Comparison of ENCODE assay signal across 11 cellular contexts in the genomic region with DNA sequence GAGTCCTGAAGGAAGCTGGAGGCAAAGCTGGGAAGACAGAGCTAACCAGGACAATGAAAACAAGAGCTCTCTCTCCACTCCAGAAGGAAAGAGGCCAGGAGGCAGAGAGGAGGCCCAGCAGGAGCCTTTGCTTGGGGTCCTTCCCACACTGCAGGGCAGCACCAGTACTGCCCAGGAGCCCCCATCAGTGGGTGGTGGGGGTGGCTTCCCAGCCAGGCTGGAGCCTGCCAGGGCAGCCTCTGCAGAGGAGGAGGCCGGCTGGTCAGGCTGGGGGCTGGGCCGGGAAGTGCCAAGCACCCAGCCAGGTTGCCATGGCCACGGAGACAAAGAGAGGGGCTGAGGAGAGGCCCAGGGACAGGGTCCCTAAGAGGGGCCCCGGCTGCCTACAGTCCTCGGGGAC. TPM values are rescaled to one million over a fixed set of nuclear protein-coding genes. Genes with fewer than 3 reads are reported as not detected.
DNase-seq lines count a peak whose midpoint lies in the region; ATAC-seq and TF ChIP-seq lines count a peak whose summit lies in the region.
"Had no signal": no experiment of that assay in that cellular context is flagged by ENCODE, and none has a peak within 500 bp of the region (broad histone marks: within the 10 kb centered on the region; RNA-seq: fewer than 3 reads in every experiment).

No MANE protein-coding gene starts in this region.

- no peak overlapping the region for H3K27ac ChIP-seq in tibial artery
- H3K27ac ChIP-seq: breast epithelium had no signal

- POLR2A ChIA-PET in activated CD4-positive, alpha-beta T cell treated with anti-CD3 and anti-CD28 coated beads for 36 hours (lab: Charles Lee): no interaction called here

- CTCF ChIA-PET in activated CD4-positive, alpha-beta T cell treated with anti-CD3 and anti-CD28 coated beads for 36 hours (lab: Charles Lee): no interaction called here

- no peaks in the 10 kb centered on the region for H3K9me3 ChIP-seq in tibial artery
- H3K9me3 ChIP-seq: breast epithelium had no signal

- TF ChIP-seq CTCF in tibial artery (IDR thresholded peaks at IDR 0.05): no peak

- H3K27ac Mint-ChIP-seq in activated CD4-positive, alpha-beta T cell treated with anti-CD3 and anti-CD28 coated beads, Interleukin-2, amount 10 ng/mL, durations not matched to agents 24 days and 14 days: peak overlapping the region; percentile 0
- H3K27ac Mint-ChIP-seq in activated CD4-positive, alpha-beta T cell treated with anti-CD3 and anti-CD28 coated beads for 36 hours: no peak overlapping the region
- H3K27ac Mint-ChIP-seq in activated T-helper 17 cell treated with anti-CD3 and anti-CD28 coated beads, Interleukin-2, amount 50 U/mL, for 72 hours: peak overlapping the region; percentile 70
- no peak overlapping the region for H3K27ac Mint-ChIP-seq in stimulated activated naive CD8-positive, alpha-beta T cell treated with anti-CD3 and anti-CD28 coated beads, Interleukin-15, amount 100 ng/mL, for 72 hours

- H3K4me1 Mint-ChIP-seq in activated CD4-positive, alpha-beta T cell treated with anti-CD3 and anti-CD28 coated beads, Interleukin-2, amount 10 ng/mL, durations not matched to agents 24 days and 14 days: peaks cover 44% of the 10 kb centered on the region
- H3K4me1 Mint-ChIP-seq in activated CD4-positive, alpha-beta T cell treated with anti-CD3 and anti-CD28 coated beads for 36 hours: peaks cover 39% of the 10 kb centered on the region
- peaks cover 60% of the 10 kb centered on the region for H3K4me1 Mint-ChIP-seq in activated T-helper 17 cell treated with anti-CD3 and anti-CD28 coated beads, Interleukin-2, amount 50 U/mL, for 72 hours
- peaks cover 43% of the 10 kb centered on the region for H3K4me1 Mint-ChIP-seq in stimulated activated naive CD8-positive, alpha-beta T cell treated with anti-CD3 and anti-CD28 coated beads, Interleukin-15, amount 100 ng/mL, for 72 hours

- intact Hi-C loops in activated CD4-positive, alpha-beta T cell treated with anti-CD3 and anti-CD28 coated beads, Interleukin-2, amount 10 ng/mL, durations not matched to agents 24 days and 14 days (cut with micrococcal nuclease): no loop called here
- intact Hi-C loops in activated CD4-positive, alpha-beta T cell treated with anti-CD3 and anti-CD28 coated beads for 36 hours (cut with DNase I, micrococcal nuclease): no loop called here
- intact Hi-C loops in tibial artery (cut with DNase I; ENCODE audit: low total_unique reads): no loop called here

- no peak overlapping the region for H3K4me3 ChIP-seq in tibial artery
- H3K4me3 ChIP-seq: breast epithelium had no signal

- H3K9me3 Mint-ChIP-seq in activated CD4-positive, alpha-beta T cell treated with anti-CD3 and anti-CD28 coated beads, Interleukin-2, amount 10 ng/mL, durations not matched to agents 24 days and 14 days: no peaks in the 10 kb centered on the region
- H3K9me3 Mint-ChIP-seq in activated CD4-positive, alpha-beta T cell treated with anti-CD3 and anti-CD28 coated beads for 36 hours (ENCODE audit: low read depth): no peaks in the 10 kb centered on the region
- no peaks in the 10 kb centered on the region for H3K9me3 Mint-ChIP-seq in activated T-helper 17 cell treated with anti-CD3 and anti-CD28 coated beads, Interleukin-2, amount 50 U/mL, for 72 hours
- H3K9me3 Mint-ChIP-seq in stimulated activated naive CD8-positive, alpha-beta T cell treated with anti-CD3 and anti-CD28 coated beads, Interleukin-15, amount 100 ng/mL, for 72 hours: no peaks in the 10 kb centered on the region

- ATAC-seq in activated CD4-positive, alpha-beta T cell treated with anti-CD3 and anti-CD28 coated beads for 36 hours: no peak
- ATAC-seq in activated T-helper 17 cell treated with anti-CD3 and anti-CD28 coated beads, Interleukin-2, amount 50 U/mL, for 72 hours (replicated peaks): no peak
- peak; percentile 22 for ATAC-seq in stimulated activated naive CD8-positive, alpha-beta T cell treated with anti-CD3 and anti-CD28 coated beads, Interleukin-15, amount 100 ng/mL, for 72 hours
- no peak for ATAC-seq in HG03045 (IDR thresholded peaks at IDR 0.05; ENCODE audit: unreplicated experiment)
- ATAC-seq: left ventricle myocardium superior had no signal

- DNase-seq in activated CD4-positive, alpha-beta T cell treated with anti-CD3 and anti-CD28 coated beads, Interleukin-2, amount 10 ng/mL, durations not matched to agents 24 days and 14 days: no peak
- no peak for DNase-seq in activated CD4-positive, alpha-beta T cell treated with anti-CD3 and anti-CD28 coated beads for 36 hours
- peak; percentile 34 for DNase-seq in iPS-NIHi7 (ENCODE audit: extremely low spot score)
- DNase-seq in stimulated activated naive CD8-positive, alpha-beta T cell treated with anti-CD3 and anti-CD28 coated beads, Interleukin-15, amount 100 ng/mL, for 72 hours: no peak
- no peak for DNase-seq in tibial artery
- no peak for DNase-seq in HCEC 1CT
- DNase-seq: left ventricle myocardium superior, SW 1271 had no signal

- H3K4me3 Mint-ChIP-seq in activated CD4-positive, alpha-beta T cell treated with anti-CD3 and anti-CD28 coated beads, Interleukin-2, amount 10 ng/mL, durations not matched to agents 24 days and 14 days: no peak overlapping the region
- H3K4me3 Mint-ChIP-seq in activated CD4-positive, alpha-beta T cell treated with anti-CD3 and anti-CD28 coated beads for 36 hours: no peak overlapping the region
- peak overlapping the region; percentile 17 for H3K4me3 Mint-ChIP-seq in activated T-helper 17 cell treated with anti-CD3 and anti-CD28 coated beads, Interleukin-2, amount 50 U/mL, for 72 hours
- H3K4me3 Mint-ChIP-seq in stimulated activated naive CD8-positive, alpha-beta T cell treated with anti-CD3 and anti-CD28 coated beads, Interleukin-15, amount 100 ng/mL, for 72 hours: no peak overlapping the region

- H3K36me3 ChIP-seq in tibial artery: no peaks in the 10 kb centered on the region
- H3K36me3 ChIP-seq: breast epithelium had no signal

- no peaks in the 10 kb centered on the region for H3K27me3 Mint-ChIP-seq in activated CD4-positive, alpha-beta T cell treated with anti-CD3 and anti-CD28 coated beads, Interleukin-2, amount 10 ng/mL, durations not matched to agents 24 days and 14 days
- H3K27me3 Mint-ChIP-seq in activated CD4-positive, alpha-beta T cell treated with anti-CD3 and anti-CD28 coated beads for 36 hours: no peaks in the 10 kb centered on the region
- H3K27me3 Mint-ChIP-seq in activated T-helper 17 cell treated with anti-CD3 and anti-CD28 coated beads, Interleukin-2, amount 50 U/mL, for 72 hours: no peaks in the 10 kb centered on the region
- no peaks in the 10 kb centered on the region for H3K27me3 Mint-ChIP-seq in stimulated activated naive CD8-positive, alpha-beta T cell treated with anti-CD3 and anti-CD28 coated beads, Interleukin-15, amount 100 ng/mL, for 72 hours

- H3K27me3 ChIP-seq in tibial artery: no peaks in the 10 kb centered on the region
- H3K27me3 ChIP-seq: breast epithelium had no signal

- peaks cover 0 to 36% (median 28%) of the 10 kb centered on the region in 4 donors for H3K4me1 ChIP-seq in tibial artery

- peaks cover 11% of the 10 kb centered on the region for H3K36me3 Mint-ChIP-seq in activated CD4-positive, alpha-beta T cell treated with anti-CD3 and anti-CD28 coated beads, Interleukin-2, amount 10 ng/mL, durations not matched to agents 24 days and 14 days (ENCODE audit: low read depth)
- no peaks in the 10 kb centered on the region for H3K36me3 Mint-ChIP-seq in activated CD4-positive, alpha-beta T cell treated with anti-CD3 and anti-CD28 coated beads for 36 hours (ENCODE audit: low read depth)
- H3K36me3 Mint-ChIP-seq in activated T-helper 17 cell treated with anti-CD3 and anti-CD28 coated beads, Interleukin-2, amount 50 U/mL, for 72 hours (ENCODE audit: low read depth): peaks cover 18% of the 10 kb centered on the region

RNA-seq across cellular contexts. Expression of a gene that starts 33.4 kb away (rescaled TPM):
- 64.3 and 65.5 TPM in 2 replicates for total RNA-seq in activated CD4-positive, alpha-beta T cell treated with anti-CD3 and anti-CD28 coated beads, Interleukin-2, amount 10 ng/mL, durations not matched to agents 24 days and 14 days
- 10 to 100 TPM; 36.5 to 39.2 TPM for total RNA-seq in activated CD4-positive, alpha-beta T cell treated with anti-CD3 and anti-CD28 coated beads for 36 hours
- total RNA-seq in activated T-helper 17 cell treated with anti-CD3 and anti-CD28 coated beads, Interleukin-2, amount 50 U/mL, for 72 hours: 100 to 1,000 TPM in 1 of 2 donors, 10 to 100 TPM in 1; 96.1 to 111 TPM

Comparison
In these comparisons a context has a peak if more than half of its experiments do, and no peak if none do; other contexts are left out.
1. H3K27ac Mint-ChIP-seq: peak in activated CD4-positive, alpha-beta T cell treated with anti-CD3 and anti-CD28 coated beads, Interleukin-2, amount 10 ng/mL, durations not matched to agents 24 days and 14 days (single experiment) and activated T-helper 17 cell treated with anti-CD3 and anti-CD28 coated beads, Interleukin-2, amount 50 U/mL, for 72 hours (single experiment); none in activated CD4-positive, alpha-beta T cell treated with anti-CD3 and anti-CD28 coated beads for 36 hours (single experiment) and stimulated activated naive CD8-positive, alpha-beta T cell treated with anti-CD3 and anti-CD28 coated beads, Interleukin-15, amount 100 ng/mL, for 72 hours (0 of 2).